In genomic region chr16:56477096-56477878, GRCh38 we compare ENCODE assay signal across 11 cellular contexts. TPM values are rescaled to one million over a fixed set of nuclear protein-coding genes. Genes with fewer than 3 reads are reported as not detected.
DNase-seq lines count a peak whose midpoint lies in the region; ATAC-seq and TF ChIP-seq lines count a peak whose summit lies in the region.
"Had no signal": no experiment of that assay in that cellular context is flagged by ENCODE, and none has a peak within 500 bp of the region (broad histone marks: within the 10 kb centered on the region; RNA-seq: fewer than 3 reads in every experiment).

No MANE protein-coding gene starts in this region.

- no TSS peak for BruUV-seq in PC-3 (replicated peaks; lab: Mats Ljungman, UMichigan)

- intact Hi-C loops in PC-3 (cut with micrococcal nuclease), result no loop called here

- POLR2A ChIA-PET in PC-3 (lab: Charles Lee; ENCODE audit: unreplicated experiment), result no interaction called here

- H3K36me3 ChIP-seq in GM23338 (ENCODE audit: insufficient read depth) (peaks cover 39% of the 10 kb centered on the region), PC-3 (ENCODE audit: low read depth, low read length) (peaks cover 37% of the 10 kb centered on the region)

- H3K4me2 ChIP-seq in GM23338 (no peak overlapping the region), PC-3 (ENCODE audit: low read length) (peak overlapping the region; percentile 14; the same call in 1 of the 2 replicates)

- ATAC-seq in GM23338 (no peak), PC-3 (peak; percentile 98), HG02870 (IDR thresholded peaks at IDR 0.05; ENCODE audit: unreplicated experiment) (no peak)

- H3K4me3 ChIP-seq in GM23338 (no peak overlapping the region), PC-3 (ENCODE audit: low read length) (no peak overlapping the region)

- no peaks in the 10 kb centered on the region for H3K79me2 ChIP-seq in GM23338 (replicated peaks; ENCODE audit: insufficient read depth)
- H3K79me2 ChIP-seq in PC-3 (ENCODE audit: low read length), result no peaks in the 10 kb centered on the region

- H3F3A ChIP-seq in GM23338 (replicated peaks; ENCODE audit: low read depth) (no peaks in the 10 kb centered on the region), PC-3 (ENCODE audit: low read length, unreplicated experiment) (no peaks in the 10 kb centered on the region)

- H3K27ac ChIP-seq in GM23338 (ENCODE audit: low read depth), result 0 out of 2 replicates have a peak overlapping the region, but pooled peaks have one; percentile 42
- peak overlapping the region; percentile 25; the same call in 1 of the 2 replicates for H3K27ac ChIP-seq in PC-3 (ENCODE audit: low read length)

- H3K9ac ChIP-seq in PC-3 (ENCODE audit: low read length), result no peak overlapping the region

- H3K9me2 ChIP-seq in GM23338 (ENCODE audit: insufficient read depth) (no peaks in the 10 kb centered on the region), PC-3 (replicated peaks; ENCODE audit: low read length) (no peaks in the 10 kb centered on the region)

- peak overlapping the region; percentile 56; the same call in 1 of the 2 replicates for H3K27ac Mint-ChIP-seq in GM23338

- peaks cover 53% of the 10 kb centered on the region for H3K36me3 Mint-ChIP-seq in GM23338 (ENCODE audit: low read depth)

- DNase-seq in GM23338 (ENCODE audit: low spot score) (no peak), PC-3 (peak; percentile 66), dedifferentiated amniotic fluid mesenchymal stem cell (ENCODE audit: extremely low spot score) (peak; percentile 82), renal cortical epithelial cell (ENCODE audit: low read depth) (peak; percentile 89), NCI-H2107 treated with DMSO at 0.1 percent for 48 hours (lab: John Stamatoyannopoulos, UW; ENCODE audit: unreplicated experiment) (no peak), NCI-H748 (lab: John Stamatoyannopoulos, UW; ENCODE audit: unreplicated experiment) (no peak), COR-L47 (lab: John Stamatoyannopoulos, UW) (no peak)
- DNase-seq: activated CD8-positive, alpha-beta memory T cell treated with anti-CD3 and anti-CD28 coated beads, Interleukin-2, amount 50 U/mL, for 48 hours; midbrain; NCI-H1417 treated with DMSO at 0.1 percent for 48 hours had no signal

- no peaks in the 10 kb centered on the region for H3K9me3 Mint-ChIP-seq in GM23338

- H3K9me3 ChIP-seq in PC-3 (ENCODE audit: low read length), result no peaks in the 10 kb centered on the region

- H3K4me1 ChIP-seq in GM23338 (ENCODE audit: insufficient read depth) (no peaks in the 10 kb centered on the region; the same call in 1 of the 2 replicates), PC-3 (ENCODE audit: insufficient read depth, low read length) (peaks cover 12% of the 10 kb centered on the region)

- TF ChIP-seq CTCF in GM23338 (conservative IDR thresholded peaks at IDR 0.05; ENCODE audit: low read depth in 2 of 2), result no peak
- no peak for TF ChIP-seq CTCF in PC-3 (conservative IDR thresholded peaks at IDR 0.05; ENCODE audit: low read depth, low read length)

- H3K27me3 ChIP-seq in GM23338 (ENCODE audit: insufficient read depth), result no peaks in the 10 kb centered on the region
- H3K27me3 ChIP-seq in PC-3 (ENCODE audit: low read length), result no peaks in the 10 kb centered on the region

- H4K20me1 ChIP-seq in GM23338 (replicated peaks; ENCODE audit: insufficient read depth) (peaks cover under 1% of the 10 kb centered on the region), PC-3 (ENCODE audit: low read length) (no peaks in the 10 kb centered on the region)

- CTCF ChIA-PET in PC-3 (lab: Charles Lee), result no interaction called here

- no peak overlapping the region for H3K4me3 Mint-ChIP-seq in GM23338

- no peaks in the 10 kb centered on the region for H3K27me3 Mint-ChIP-seq in GM23338 (ENCODE audit: insufficient read depth, low read depth, poor library complexity)

- H2AFZ ChIP-seq in GM23338 (no peak overlapping the region), PC-3 (ENCODE audit: low read length) (no peak overlapping the region)

- H3K4me1 Mint-ChIP-seq in GM23338, result peaks cover 9% of the 10 kb centered on the region; the same call in 2 of the 3 replicates

TF ChIP-seq in GM23338, 12 proteins besides CTCF, POLR2A, EP300 and RAD21 (continues in another document):
- TF ChIP-seq EZH2 (IDR thresholded peaks at IDR 0.05; ENCODE audit: low read depth, unreplicated experiment), result no peak
- no peak for TF ChIP-seq JUNB (IDR thresholded peaks at IDR 0.05; ENCODE audit: unreplicated experiment)
- TF ChIP-seq ZNF331 (CRISPR knock-in tag; IDR thresholded peaks at IDR 0.05; ENCODE audit: low read depth), result no peak
- TF ChIP-seq, protein P1, sequence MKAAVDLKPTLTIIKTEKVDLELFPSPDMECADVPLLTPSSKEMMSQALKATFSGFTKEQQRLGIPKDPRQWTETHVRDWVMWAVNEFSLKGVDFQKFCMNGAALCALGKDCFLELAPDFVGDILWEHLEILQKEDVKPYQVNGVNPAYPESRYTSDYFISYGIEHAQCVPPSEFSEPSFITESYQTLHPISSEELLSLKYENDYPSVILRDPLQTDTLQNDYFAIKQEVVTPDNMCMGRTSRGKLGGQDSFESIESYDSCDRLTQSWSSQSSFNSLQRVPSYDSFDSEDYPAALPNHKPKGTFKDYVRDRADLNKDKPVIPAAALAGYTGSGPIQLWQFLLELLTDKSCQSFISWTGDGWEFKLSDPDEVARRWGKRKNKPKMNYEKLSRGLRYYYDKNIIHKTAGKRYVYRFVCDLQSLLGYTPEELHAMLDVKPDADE (IDR thresholded peaks at IDR 0.05), result no peak
- TF ChIP-seq POLR2AphosphoS5 (IDR thresholded peaks at IDR 0.05; ENCODE audit: low read depth), result no peak

RNA-seq across cellular contexts. Expression of gene OGFOD1, which starts 25.9 kb away (rescaled TPM):
- total RNA-seq in GM23338 (2014; rRNA removed; shearing (Covaris generic)), result 60.0 and 76.3 TPM in 2 replicates
- polyA plus RNA-seq in GM23338 (2016; fragmentation: Nextera tagmentation; extraction: Ambion mirVana), result 63.9 and 74.5 TPM in 2 replicates
- total RNA-seq in PC-3 (2014; rRNA removed), result 46.4 and 55.5 TPM in 2 replicates
- total RNA-seq in renal cortical epithelial cell, result 83.5 and 140 TPM in 2 replicates

RNA-seq across cellular contexts. Expression of gene NUDT21, which starts 26.2 kb away (rescaled TPM):
- 132 and 151 TPM in 2 replicates for total RNA-seq in GM23338 (2014; rRNA removed; shearing (Covaris generic))
- 81.5 and 83.4 TPM in 2 replicates for polyA plus RNA-seq in GM23338 (2016; fragmentation: Nextera tagmentation; extraction: Ambion mirVana)
- 44.5 and 109 TPM in 2 replicates for total RNA-seq in PC-3 (2014; rRNA removed)
- 82.8 and 111 TPM in 2 replicates for total RNA-seq in renal cortical epithelial cell

RNA-seq across cellular contexts. Expression of gene BBS2, which starts 42.5 kb away (rescaled TPM):
- total RNA-seq in GM23338 (2014; rRNA removed; shearing (Covaris generic)), result 19.7 and 25.2 TPM in 2 replicates
- polyA plus RNA-seq in GM23338 (2016; fragmentation: Nextera tagmentation; extraction: Ambion mirVana), result 11.4 and 13.7 TPM in 2 replicates
- 17.6 and 19.2 TPM in 2 replicates for total RNA-seq in PC-3 (2014; rRNA removed)
- 59.7 and 82.1 TPM in 2 replicates for total RNA-seq in renal cortical epithelial cell

RNA-seq across cellular contexts. Expression of gene AMFR, which starts 51.9 kb away (rescaled TPM):
- total RNA-seq in GM23338 (2014; rRNA removed; shearing (Covaris generic)), result 41.1 and 52.9 TPM in 2 replicates
- polyA plus RNA-seq in GM23338 (2016; fragmentation: Nextera tagmentation; extraction: Ambion mirVana), result 9.0 and 10.7 TPM in 2 replicates
- total RNA-seq in PC-3 (2014; rRNA removed), result 98.9 and 107 TPM in 2 replicates
- 289 and 415 TPM in 2 replicates for total RNA-seq in renal cortical epithelial cell

Comparison
In these comparisons a context has a peak if more than half of its experiments do, and no peak if none do; other contexts are left out.
1. DNase-seq: peak in PC-3 (single experiment), dedifferentiated amniotic fluid mesenchymal stem cell (single experiment) and renal cortical epithelial cell (single experiment); none in GM23338 (single experiment), NCI-H2107 treated with DMSO at 0.1 percent for 48 hours (single experiment), NCI-H748 (single experiment) and COR-L47 (single experiment).